In the genomic region with DNA sequence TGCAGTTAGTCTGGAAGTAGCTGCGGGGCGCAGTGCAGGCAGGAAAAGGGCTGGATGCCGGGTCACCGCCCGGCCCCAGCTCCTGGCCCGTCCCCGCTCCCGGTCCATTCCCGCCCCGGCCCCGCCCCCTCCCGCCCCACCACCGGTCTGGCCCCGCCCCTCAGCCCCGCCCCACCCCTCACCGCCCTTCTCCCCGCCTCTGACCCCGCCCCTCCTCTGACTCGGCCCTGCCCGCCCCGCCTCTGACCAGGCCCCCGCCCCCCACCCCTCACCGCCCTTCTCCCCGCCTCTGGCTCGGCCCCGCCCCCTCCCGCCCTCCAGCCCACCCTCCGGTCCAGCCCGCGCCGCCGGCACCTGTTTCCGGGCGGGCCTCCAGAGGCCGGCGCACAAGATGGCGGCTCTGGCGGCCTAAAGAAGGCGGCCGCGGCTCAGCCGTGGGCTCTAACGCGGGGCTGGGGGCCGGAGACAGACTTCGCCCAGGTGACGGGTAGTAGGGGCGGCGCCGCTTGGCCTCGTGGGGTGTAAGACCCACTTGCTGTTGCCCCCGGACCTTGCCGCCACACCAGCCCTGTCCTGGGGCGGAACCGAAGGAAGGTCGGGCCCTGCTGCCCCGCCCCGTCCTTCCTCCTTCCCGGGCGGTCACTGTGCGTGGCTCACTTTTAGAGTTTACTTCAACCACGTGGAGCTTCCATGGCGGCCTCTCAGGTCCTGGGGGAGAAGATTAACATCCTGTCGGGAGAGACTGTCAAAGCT, we compare ENCODE assay signal across 8 cellular contexts. TPM values are rescaled to one million over a fixed set of nuclear protein-coding genes. Genes with fewer than 3 reads are reported as not detected.
DNase-seq lines count a peak whose midpoint lies in the region; ATAC-seq and TF ChIP-seq lines count a peak whose summit lies in the region.

A gene with protein sequence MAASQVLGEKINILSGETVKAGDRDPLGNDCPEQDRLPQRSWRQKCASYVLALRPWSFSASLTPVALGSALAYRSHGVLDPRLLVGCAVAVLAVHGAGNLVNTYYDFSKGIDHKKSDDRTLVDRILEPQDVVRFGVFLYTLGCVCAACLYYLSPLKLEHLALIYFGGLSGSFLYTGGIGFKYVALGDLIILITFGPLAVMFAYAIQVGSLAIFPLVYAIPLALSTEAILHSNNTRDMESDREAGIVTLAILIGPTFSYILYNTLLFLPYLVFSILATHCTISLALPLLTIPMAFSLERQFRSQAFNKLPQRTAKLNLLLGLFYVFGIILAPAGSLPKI (plus strand): TSS at position 357 of the 753 bp plus-strand sequence. CDS start 334 bp downstream, at position 691.

- peaks cover 31% of the 10 kb centered on the region for H3K36me3 Mint-ChIP-seq in activated CD4-positive, alpha-beta T cell treated with anti-CD3 and anti-CD28 coated beads, Interleukin-2, amount 10 ng/mL, durations not matched to agents 7 days and 5 days (ENCODE audit: low read depth)

- DNase-seq in GM19238 (ENCODE audit: insufficient read length, low spot score), result peak; percentile 82
- DNase-seq in NCI-H526 treated with DMSO at 0.1 percent for 48 hours (lab: John Stamatoyannopoulos, UW), result peak; percentile 44
- DNase-seq in activated CD4-positive, alpha-beta T cell treated with anti-CD3 and anti-CD28 coated beads, Interleukin-2, amount 10 ng/mL, durations not matched to agents 7 days and 5 days, result peak; percentile 87
- peak; percentile 74 for DNase-seq in dedifferentiated amniotic fluid mesenchymal stem cell (ENCODE audit: extremely low spot score)
- peak; percentile 88 to 95 for DNase-seq in left lung
- peak; percentile 82 for DNase-seq in stimulated activated CD4-positive, alpha-beta T cell treated with anti-CD3 and anti-CD28 coated beads, Interleukin-2, amount 100 ng/mL, for 4 hours (ENCODE audit: low read depth)

- H3K4me3 ChIP-seq in BLaER1 (peak within 1 kb of the TSS; percentile 83), left lung (peak within 1 kb of the TSS; percentile 89 to 91)

- CTCF ChIA-PET in activated CD4-positive, alpha-beta T cell treated with anti-CD3 and anti-CD28 coated beads, Interleukin-2, amount 10 ng/mL, durations not matched to agents 7 days and 5 days (lab: Charles Lee), result interaction anchor here (1.2 kb wide), 2 partner anchors 11 to 18 kb away, joined by 3 to 4 read pairs; a partner anchor contains a TSS

- H3K4me2 ChIP-seq in BLaER1, result peak within 1 kb of the TSS; percentile 82

- peaks cover 15% of the 10 kb centered on the region for H3K36me3 ChIP-seq in BLaER1
- H3K36me3 ChIP-seq in left lung, result no peaks in the 10 kb centered on the region

- H3K27me3 ChIP-seq in BLaER1, result no peaks in the 10 kb centered on the region
- no peaks in the 10 kb centered on the region for H3K27me3 ChIP-seq in left lung

- H3K9me3 Mint-ChIP-seq in activated CD4-positive, alpha-beta T cell treated with anti-CD3 and anti-CD28 coated beads, Interleukin-2, amount 10 ng/mL, durations not matched to agents 7 days and 5 days, result no peaks in the 10 kb centered on the region

- peak within 1 kb of the TSS; percentile 82 for H3K4me3 Mint-ChIP-seq in activated CD4-positive, alpha-beta T cell treated with anti-CD3 and anti-CD28 coated beads, Interleukin-2, amount 10 ng/mL, durations not matched to agents 7 days and 5 days

- peak within 1 kb of the TSS; percentile 98 for H3K9ac ChIP-seq in BLaER1

- TF ChIP-seq CTCF in left lung (IDR thresholded peaks at IDR 0.05), result no peak

- peaks cover 26% of the 10 kb centered on the region for H3K4me1 Mint-ChIP-seq in activated CD4-positive, alpha-beta T cell treated with anti-CD3 and anti-CD28 coated beads, Interleukin-2, amount 10 ng/mL, durations not matched to agents 7 days and 5 days

- H3K9me3 ChIP-seq in BLaER1 (no peaks in the 10 kb centered on the region), left lung (no peaks in the 10 kb centered on the region)

- H3K27ac ChIP-seq in BLaER1 (peak within 1 kb of the TSS; percentile 99), left lung (peak within 1 kb of the TSS; percentile 92 to 95)

- H3K4me1 ChIP-seq in BLaER1 (peaks cover 39% of the 10 kb centered on the region), left lung (peaks cover 23 to 38% of the 10 kb centered on the region in 2 donors)

- intact Hi-C loops in left lung (cut with DNase I), result no loop called here

- H3K27me3 Mint-ChIP-seq in activated CD4-positive, alpha-beta T cell treated with anti-CD3 and anti-CD28 coated beads, Interleukin-2, amount 10 ng/mL, durations not matched to agents 7 days and 5 days, result no peaks in the 10 kb centered on the region

- peak within 1 kb of the TSS; percentile 88 for H3K27ac Mint-ChIP-seq in activated CD4-positive, alpha-beta T cell treated with anti-CD3 and anti-CD28 coated beads, Interleukin-2, amount 10 ng/mL, durations not matched to agents 7 days and 5 days

- POLR2A ChIA-PET in activated CD4-positive, alpha-beta T cell treated with anti-CD3 and anti-CD28 coated beads, Interleukin-2, amount 10 ng/mL, durations not matched to agents 7 days and 5 days (lab: Charles Lee), result interaction anchor here (0.6 kb wide), 3 partner anchors 10 to 746 kb away, joined by 3 to 10 read pairs (median 4); a partner anchor contains a TSS

- ATAC-seq in HG03432 (IDR thresholded peaks at IDR 0.05; ENCODE audit: unreplicated experiment), result peak; percentile 85
- ATAC-seq in left lung, result peak; percentile 96

- H4K20me1 ChIP-seq in BLaER1, result peaks cover 7% of the 10 kb centered on the region; the same call in 1 of the 2 replicates

RNA-seq across cellular contexts. Expression of the gene that starts here (rescaled TPM):
- total RNA-seq in activated CD4-positive, alpha-beta T cell treated with anti-CD3 and anti-CD28 coated beads, Interleukin-2, amount 10 ng/mL, durations not matched to agents 7 days and 5 days, result 10 to 100 TPM; 53.7 to 59.1 TPM
- 10 to 100 TPM in 1 of 2 donors, 1 to 10 TPM in 1; 9.3 to 13.4 TPM for total RNA-seq in left lung

Comparison
In these comparisons a context has a peak if more than half of its experiments do, and no peak if none do; other contexts are left out.
1. Peak in every context shown above with its lines: DNase-seq, ATAC-seq, H3K4me3 ChIP-seq and H3K27ac ChIP-seq.